8 cellular contexts compared by ENCODE assay signal in genomic region chr22:31749636-31750364, GRCh38.
DNase-seq lines count a peak whose midpoint lies in the region; ATAC-seq and TF ChIP-seq lines count a peak whose summit lies in the region.

Gene PRR14L (minus strand): TSS chr22:31750132. CDS start chr22:31738860, 11,272 bp downstream.

- H3K27ac ChIP-seq in C4-2B: peak within 1 kb of the TSS; percentile 99

- peak; percentile 54 for ATAC-seq in GM19395 (IDR thresholded peaks at IDR 0.05; ENCODE audit: unreplicated experiment)
- peak; percentile 37 for ATAC-seq in HG03558 (IDR thresholded peaks at IDR 0.05; ENCODE audit: extremely low read depth, unreplicated experiment)

- DNase-seq in NCI-H748 treated with DMSO at 0.1 percent for 48 hours (lab: John Stamatoyannopoulos, UW): peak; percentile 81
- peak; percentile 99 for DNase-seq in activated CD4-positive, alpha-beta T cell treated with anti-CD3 and anti-CD28 coated beads, Interleukin-2, amount 50 U/mL, for 24 hours (ENCODE audit: low read depth in 1 of 2, low spot score in 1 of 2)
- peak; percentile 88 for DNase-seq in dedifferentiated amniotic fluid mesenchymal stem cell (ENCODE audit: extremely low spot score)
- peak; percentile 99 for DNase-seq in left kidney (ENCODE audit: low read depth, low spot score)
- peak; percentile 98 for DNase-seq in stimulated activated CD4-positive, alpha-beta T cell treated with anti-CD3 and anti-CD28 coated beads, Interleukin-1b, Interleukin-23, amount 100 ng/mL, for 48 hours

- no peak for TF ChIP-seq CTCF in C4-2B (conservative IDR thresholded peaks at IDR 0.05)

Comparison
In these comparisons a context has a peak if more than half of its experiments do, and no peak if none do; other contexts are left out.
1. Peak in every context shown above with its lines: DNase-seq, ATAC-seq and H3K27ac ChIP-seq.